In genomic region chr2:183037660-183038340, GRCh38 we compare ENCODE assay signal across 8 cellular contexts. TPM values are rescaled to one million over a fixed set of nuclear protein-coding genes. Genes with fewer than 3 reads are reported as not detected.
A peak's percentile ranks its signal among the peaks of the same experiment; 100 is the strongest.
DNase-seq lines count a peak whose midpoint lies in the region; ATAC-seq and TF ChIP-seq lines count a peak whose summit lies in the region.

No MANE protein-coding gene starts in this region.

- peak overlapping the region; percentile 96 for H3K27ac Mint-ChIP-seq in endodermal cell
- H3K27ac Mint-ChIP-seq in stimulated activated memory B cell treated with anti-CD40 and anti-IgM and Interleukin-4, amounts not matched to agents 10 μg/mL and 1 μg/mL and 100 μg/mL, for 72 hours = no peak overlapping the region

- H3K4me3 ChIP-seq in endodermal cell (ENCODE audit: low read length) (peak overlapping the region; percentile 96), mucosa of descending colon (peak overlapping the region; percentile 61)

- no peaks in the 10 kb centered on the region for H3K27me3 Mint-ChIP-seq in endodermal cell (ENCODE audit: insufficient read depth)
- peaks cover 54% of the 10 kb centered on the region for H3K27me3 Mint-ChIP-seq in stimulated activated memory B cell treated with anti-CD40 and anti-IgM and Interleukin-4, amounts not matched to agents 10 μg/mL and 1 μg/mL and 100 μg/mL, for 72 hours

- no peaks in the 10 kb centered on the region for H3K36me3 ChIP-seq in ES-I3 (ENCODE audit: insufficient read depth, low read length)
- no peaks in the 10 kb centered on the region for H3K36me3 ChIP-seq in endodermal cell (ENCODE audit: control insufficient read depth, insufficient read depth, low read length)
- no peaks in the 10 kb centered on the region for H3K36me3 ChIP-seq in mucosa of descending colon (ENCODE audit: low read depth)

- intact Hi-C loops in mucosa of descending colon (cut with DNase I, micrococcal nuclease) = no loop called here

- DNase-seq in HPDE6-E6E7 (ENCODE audit: extremely low spot score) (peak; percentile 10), endodermal cell (no peak), mucosa of descending colon (peak in 2 of 3 donors; percentile 56 to 72), DMS153 (lab: John Stamatoyannopoulos, UW) (no peak)
- DNase-seq in activated CD4-positive, alpha-beta T cell treated with anti-CD3 and anti-CD28 coated beads, Interleukin-2, amount 50 U/mL, for 24 hours (ENCODE audit: low read depth in 1 of 2, low spot score in 1 of 2) = peak; percentile 11 to 21

- no peaks in the 10 kb centered on the region for H3K9me3 ChIP-seq in ES-I3 (ENCODE audit: control insufficient read depth, insufficient read depth, low read length)
- no peaks in the 10 kb centered on the region for H3K9me3 ChIP-seq in endodermal cell (ENCODE audit: control insufficient read depth, low read length)
- no peaks in the 10 kb centered on the region for H3K9me3 ChIP-seq in mucosa of descending colon

- H3K27me3 ChIP-seq in endodermal cell (ENCODE audit: control insufficient read depth, insufficient read depth, low read length, poor library complexity, severe bottlenecking) = no peaks in the 10 kb centered on the region

- WGBS in endodermal cell (ENCODE audit: insufficient coverage in 1 of 2, insufficient read length in 1 of 2), 2 experiments = 0% methylated on average over 16 to 89 of the region's 89 CpGs

- no peaks in the 10 kb centered on the region for H3K9me3 Mint-ChIP-seq in endodermal cell
- H3K9me3 Mint-ChIP-seq in stimulated activated memory B cell treated with anti-CD40 and anti-IgM and Interleukin-4, amounts not matched to agents 10 μg/mL and 1 μg/mL and 100 μg/mL, for 72 hours = peaks cover 5% of the 10 kb centered on the region

- H3K27ac ChIP-seq in endodermal cell (ENCODE audit: low read depth, low read length) = peak overlapping the region; percentile 96

- H3K4me1 ChIP-seq in ES-I3 (ENCODE audit: insufficient read depth, low read length) = peaks cover 14% of the 10 kb centered on the region
- peaks cover 9% of the 10 kb centered on the region for H3K4me1 ChIP-seq in endodermal cell (ENCODE audit: control insufficient read depth, insufficient read depth, low read length)
- H3K4me1 ChIP-seq in mucosa of descending colon (ENCODE audit: low read depth) = peaks cover 22% of the 10 kb centered on the region

- H3K36me3 Mint-ChIP-seq in endodermal cell (ENCODE audit: low read depth) = no peaks in the 10 kb centered on the region
- no peaks in the 10 kb centered on the region for H3K36me3 Mint-ChIP-seq in stimulated activated memory B cell treated with anti-CD40 and anti-IgM and Interleukin-4, amounts not matched to agents 10 μg/mL and 1 μg/mL and 100 μg/mL, for 72 hours

- H3K9ac ChIP-seq in ES-I3 (ENCODE audit: low read depth, low read length) = peak overlapping the region; percentile 95
- H3K9ac ChIP-seq in endodermal cell (ENCODE audit: extremely low read depth, low read length, poor library complexity, severe bottlenecking) = peak overlapping the region; percentile 76

- H3K4me1 Mint-ChIP-seq in endodermal cell = peaks cover 30% of the 10 kb centered on the region
- peaks cover 20% of the 10 kb centered on the region for H3K4me1 Mint-ChIP-seq in stimulated activated memory B cell treated with anti-CD40 and anti-IgM and Interleukin-4, amounts not matched to agents 10 μg/mL and 1 μg/mL and 100 μg/mL, for 72 hours

- ATAC-seq in GM21381 (IDR thresholded peaks at IDR 0.05; ENCODE audit: unreplicated experiment) (peak; percentile 40), mucosa of descending colon (peak; percentile 69)
- peak; percentile 73 for ATAC-seq in stimulated activated memory B cell treated with anti-CD40 and anti-IgM and Interleukin-4, amounts not matched to agents 10 μg/mL and 1 μg/mL and 100 μg/mL, for 72 hours

- no peak for TF ChIP-seq CTCF in endodermal cell (conservative IDR thresholded peaks at IDR 0.05)
- TF ChIP-seq CTCF in mucosa of descending colon (IDR thresholded peaks at IDR 0.05) = no peak

- H3K4me3 Mint-ChIP-seq in endodermal cell = peak overlapping the region; percentile 94
- H3K4me3 Mint-ChIP-seq in stimulated activated memory B cell treated with anti-CD40 and anti-IgM and Interleukin-4, amounts not matched to agents 10 μg/mL and 1 μg/mL and 100 μg/mL, for 72 hours = peak overlapping the region; percentile 61

RNA-seq across cellular contexts. Expression of gene NCKAP1, which starts 0.5 kb away (rescaled TPM):
- 100 to 1,000 TPM; 128 to 136 TPM for total RNA-seq in endodermal cell
- polyA plus RNA-seq in endodermal cell (2013, experiment 1 of 2) = 125 TPM
- polyA plus RNA-seq in endodermal cell (2013, experiment 2 of 2) = 118 TPM
- total RNA-seq in mucosa of descending colon = 100 to 1,000 TPM in 1 of 3 donors, 10 to 100 TPM in 2; 81.5 to 194 (median 87.2) TPM

RNA-seq across cellular contexts. Expression of gene DUSP19, which starts 40.7 kb away (rescaled TPM):
- 1 to 10 TPM; 1.7 TPM for total RNA-seq in endodermal cell
- polyA plus RNA-seq in endodermal cell (2013, experiment 1 of 2) = 1.2 TPM
- polyA plus RNA-seq in endodermal cell (2013, experiment 2 of 2) = 1.6 TPM
- total RNA-seq in mucosa of descending colon = 1 to 10 TPM; 1.5 to 9.3 (median 2.8) TPM

Comparison
In these comparisons a context has a peak if more than half of its experiments do, and no peak if none do; other contexts are left out.
1. DNase-seq: peak in HPDE6-E6E7 (single experiment), activated CD4-positive, alpha-beta T cell treated with anti-CD3 and anti-CD28 coated beads, Interleukin-2, amount 50 U/mL, for 24 hours (2 of 2) and mucosa of descending colon (2 of 3); none in endodermal cell (single experiment) and DMS153 (single experiment).
2. Peak in every context shown above with its lines, with median percentiles within 50 percentile points of each other: ATAC-seq.